19 cellular contexts compared by ENCODE assay signal in genomic region chr2:187775196-187775595, GRCh38.
A peak's percentile ranks its signal among the peaks of the same experiment; 100 is the strongest.
DNase-seq lines count a peak whose midpoint lies in the region; ATAC-seq and TF ChIP-seq lines count a peak whose summit lies in the region.
"Had no signal": no experiment of that assay in that cellular context is flagged by ENCODE, and none has a peak within 500 bp of the region (broad histone marks: within the 10 kb centered on the region; RNA-seq: fewer than 3 reads in every experiment).

No MANE protein-coding gene starts in this region.

- no peaks in the 10 kb centered on the region for H3K36me3 ChIP-seq in RWPE2 (ENCODE audit: low read depth)
- H3K36me3 ChIP-seq in neural progenitor cell = no peaks in the 10 kb centered on the region
- H3K36me3 ChIP-seq: SJSA1 had no signal

- H3K4me3 ChIP-seq in RWPE2 (ENCODE audit: severe bottlenecking) (no peak overlapping the region), neural progenitor cell (no peak overlapping the region)
- H3K4me3 ChIP-seq: SJSA1 had no signal

- no peak for TF ChIP-seq CTCF in RWPE2 (IDR thresholded peaks at IDR 0.05; ENCODE audit: poor library complexity, severe bottlenecking)
- no peak for TF ChIP-seq CTCF in glutamatergic neuron (IDR thresholded peaks at IDR 0.05; ENCODE audit: partially characterized antibody, unreplicated experiment)
- no peak for TF ChIP-seq CTCF in neural progenitor cell (IDR thresholded peaks at IDR 0.05)

- no peaks in the 10 kb centered on the region for H3F3A ChIP-seq in neural progenitor cell (ENCODE audit: low read depth)

- no peaks in the 10 kb centered on the region for H3K79me2 ChIP-seq in neural progenitor cell (ENCODE audit: low read depth)

- H3K27ac ChIP-seq in RWPE2 (ENCODE audit: poor library complexity, severe bottlenecking) (no peak overlapping the region), neural progenitor cell (no peak overlapping the region)
- H3K27ac ChIP-seq: SJSA1 had no signal

- H3K36me3 Mint-ChIP-seq in glutamatergic neuron (ENCODE audit: unreplicated experiment) = no peaks in the 10 kb centered on the region
- H3K36me3 Mint-ChIP-seq in neural progenitor cell = no peaks in the 10 kb centered on the region
- no peaks in the 10 kb centered on the region for H3K36me3 Mint-ChIP-seq in T-helper 17 cell (ENCODE audit: low read depth)
- H3K36me3 Mint-ChIP-seq: CD4-positive, CD25-positive, alpha-beta regulatory T cell had no signal

- no peaks in the 10 kb centered on the region for H3K4me1 Mint-ChIP-seq in glutamatergic neuron (ENCODE audit: low read depth, unreplicated experiment)
- no peaks in the 10 kb centered on the region for H3K4me1 Mint-ChIP-seq in neural progenitor cell
- no peaks in the 10 kb centered on the region for H3K4me1 Mint-ChIP-seq in T-helper 17 cell
- H3K4me1 Mint-ChIP-seq: B cell; CD4-positive, CD25-positive, alpha-beta regulatory T cell had no signal

- H4K20me1 ChIP-seq in neural progenitor cell (ENCODE audit: low read depth) = no peaks in the 10 kb centered on the region

- H3K27me3 ChIP-seq in RWPE2 (ENCODE audit: insufficient read depth, poor library complexity, severe bottlenecking) = no peaks in the 10 kb centered on the region
- H3K27me3 ChIP-seq in neural progenitor cell = no peaks in the 10 kb centered on the region
- H3K27me3 ChIP-seq: SJSA1 had no signal

- H3K4me1 ChIP-seq in RWPE2 (ENCODE audit: insufficient read depth, poor library complexity, severe bottlenecking) (peaks cover 11% of the 10 kb centered on the region), neural progenitor cell (no peaks in the 10 kb centered on the region)

- H2AFZ ChIP-seq in neural progenitor cell (replicated peaks) = no peak overlapping the region

- H3K4me3 Mint-ChIP-seq in glutamatergic neuron (ENCODE audit: unreplicated experiment) = no peak overlapping the region
- no peak overlapping the region for H3K4me3 Mint-ChIP-seq in neural progenitor cell
- no peak overlapping the region for H3K4me3 Mint-ChIP-seq in T-helper 17 cell
- H3K4me3 Mint-ChIP-seq: B cell; CD4-positive, CD25-positive, alpha-beta regulatory T cell had no signal

- H3K9ac ChIP-seq in neural progenitor cell = no peak overlapping the region

- peaks cover 3% of the 10 kb centered on the region for H3K27me3 Mint-ChIP-seq in glutamatergic neuron (ENCODE audit: unreplicated experiment)
- no peaks in the 10 kb centered on the region for H3K27me3 Mint-ChIP-seq in neural progenitor cell (ENCODE audit: insufficient read depth, low read depth)
- H3K27me3 Mint-ChIP-seq in T-helper 17 cell = no peaks in the 10 kb centered on the region
- H3K27me3 Mint-ChIP-seq: B cell; CD4-positive, CD25-positive, alpha-beta regulatory T cell had no signal

- DNase-seq in RWPE2 (ENCODE audit: low spot score) = no peak
- DNase-seq in glutamatergic neuron = no peak
- no peak for DNase-seq in neural progenitor cell (ENCODE audit: low spot score)
- no peak for DNase-seq in DMS79 (lab: John Stamatoyannopoulos, UW)
- DNase-seq in T-helper 17 cell = no peak
- DNase-seq: CD4-positive, CD25-positive, alpha-beta regulatory T cell; COR-L47; DMS 273 treated with DMSO at 0.1 percent for 48 hours; GDM1; KG1; MV-4-11; NCI-H1694 treated with DMSO at 0.1 percent for 48 hours; NCI-H524; NCI-H82 had no signal

- no peaks in the 10 kb centered on the region for H3K9me3 Mint-ChIP-seq in glutamatergic neuron (ENCODE audit: unreplicated experiment)
- H3K9me3 Mint-ChIP-seq in neural progenitor cell = no peaks in the 10 kb centered on the region

- ATAC-seq in GM18498 (IDR thresholded peaks at IDR 0.05; ENCODE audit: unreplicated experiment) (peak; percentile 29), HG02610 (IDR thresholded peaks at IDR 0.05; ENCODE audit: unreplicated experiment) (peak; percentile 3), HG03159 (IDR thresholded peaks at IDR 0.05; ENCODE audit: unreplicated experiment) (peak; percentile 10), RWPE2 (ENCODE audit: low read depth) (peak; percentile 41; the same call in 1 of the 3 replicates), T-helper 17 cell (no peak)

- H3K27ac Mint-ChIP-seq in glutamatergic neuron (ENCODE audit: unreplicated experiment) (no peak overlapping the region), neural progenitor cell (no peak overlapping the region), T-helper 17 cell (no peak overlapping the region)
- H3K27ac Mint-ChIP-seq: B cell; CD4-positive, CD25-positive, alpha-beta regulatory T cell had no signal

- no peaks in the 10 kb centered on the region for H3K9me3 ChIP-seq in RWPE2 (ENCODE audit: severe bottlenecking)
- H3K9me3 ChIP-seq in neural progenitor cell (ENCODE audit: low read depth) = no peaks in the 10 kb centered on the region
- no peaks in the 10 kb centered on the region for H3K9me3 ChIP-seq in T-helper 17 cell (ENCODE audit: control insufficient read depth, low read length, poor library complexity, severe bottlenecking)
- H3K9me3 ChIP-seq: SJSA1 had no signal

- no peak overlapping the region for H3K4me2 ChIP-seq in neural progenitor cell
